ENCODE assay signal across 13 cellular contexts in genomic region chr3:132284756-132285619, GRCh38. TPM values are rescaled to one million over a fixed set of nuclear protein-coding genes. Genes with fewer than 3 reads are reported as not detected.
DNase-seq lines count a peak whose midpoint lies in the region; ATAC-seq, FAIRE-seq and TF ChIP-seq lines count a peak whose summit lies in the region.
"Had no signal": no experiment of that assay in that cellular context is flagged by ENCODE, and none has a peak within 500 bp of the region (broad histone marks: within the 10 kb centered on the region; RNA-seq: fewer than 3 reads in every experiment).

No MANE protein-coding gene starts in this region.

- DNase-seq in NCI-H82 (lab: John Stamatoyannopoulos, UW), result peak; percentile 23
- no peak for DNase-seq in NCI-H82 treated with DMSO at 0.1 percent for 48 hours (lab: John Stamatoyannopoulos, UW; ENCODE audit: unreplicated experiment)
- peak in 1 of 2 experiments; percentile 68 for DNase-seq in H1 (ENCODE audit: low read depth in 1 of 2, low spot score in 2 of 2)
- DNase-seq in right lobe of liver, result peak in 1 of 3 donors; percentile 28
- DNase-seq in DMS153 treated with DMSO at 0.1 percent for 48 hours (lab: John Stamatoyannopoulos, UW; ENCODE audit: unreplicated experiment), result no peak
- DNase-seq in urothelium cell line (ENCODE audit: low spot score), result no peak
- DNase-seq in GM03348 (ENCODE audit: low spot score), result no peak
- DNase-seq: 8988T, NCI-H345, SHP77 treated with DMSO at 0.1 percent for 48 hours, sigmoid colon had no signal

- 44% methylated on average over 33 of the region's 33 CpGs; no CpG with 5 or more reads in 1 of the 2 experiments for WGBS in H1 (ENCODE audit: extremely low coverage in 1 of 2, insufficient coverage in 1 of 2, insufficient read length in 1 of 2, insufficient replicate concordance in 2 of 2, low coverage in 1 of 2, low lambda C conversion rate in 2 of 2, missing lambda C conversion rate in 1 of 2), 2 experiments
- WGBS in right lobe of liver (ENCODE audit: insufficient coverage, low coverage, low lambda C conversion rate, missing lambda C conversion rate), result 57% methylated on average over 12 of the region's 33 CpGs

- H4K20me1 ChIP-seq in H1 (replicated peaks in 1 of 2; ENCODE audit: control insufficient read depth in 1 of 2, insufficient read depth in 2 of 2, low read length in 2 of 2), result no peaks in the 10 kb centered on the region

- no peaks in the 10 kb centered on the region for H3K36me3 ChIP-seq in H1 (ENCODE audit: control insufficient read depth in 2 of 4, insufficient read depth in 4 of 4, low read length in 3 of 4)
- H3K36me3 ChIP-seq in right lobe of liver, result no peaks in the 10 kb centered on the region
- H3K36me3 ChIP-seq: sigmoid colon had no signal

- peak overlapping the region; percentile 84; the same call in 1 of the 2 replicates for H3K18ac ChIP-seq in H1 (ENCODE audit: extremely low read depth, low read length)

- H2BK120ac ChIP-seq in H1 (replicated peaks; ENCODE audit: low read depth, low read length), result peak overlapping the region; percentile 7

- TF ChIP-seq RAD21 in H1 (IDR thresholded peaks at IDR 0.05 in 1 of 2, conservative IDR thresholded peaks at IDR 0.05 in 1 of 2; ENCODE audit: low read depth in 2 of 2, low read length in 2 of 2), result peak; percentile 45 to 56

- H3K4me3 ChIP-seq in H1 (ENCODE audit: extremely low read depth in 1 of 4, insufficient read depth in 2 of 4, low read depth in 3 of 4, low read length in 4 of 4) (peak overlapping the region; percentile 7 to 23 (median 13); a peak in 6 of 8 replicates), right lobe of liver (no peak overlapping the region)
- H3K4me3 ChIP-seq: sigmoid colon had no signal

- peak; percentile 51 to 61 (median 53) for TF ChIP-seq CTCF in H1 (IDR thresholded peaks at IDR 0.05; ENCODE audit: control extremely low read depth in 1 of 3, insufficient read depth in 1 of 3, low read depth in 1 of 3, low read length in 3 of 3)
- TF ChIP-seq CTCF in right lobe of liver (IDR thresholded peaks at IDR 0.05), result no peak

- no peak for TF ChIP-seq EP300 in H1 (IDR thresholded peaks at IDR 0.05; ENCODE audit: borderline replicate concordance in 1 of 2, low read depth in 2 of 2, low read length in 2 of 2)

- H2BK12ac ChIP-seq in H1 (ENCODE audit: low read depth, low read length), result peak overlapping the region; percentile 86

- FAIRE-seq in H1 (lab: Jason Lieb, UNC) (peak; percentile 24), urothelium cell line (lab: Jason Lieb, UNC) (no peak)
- FAIRE-seq: colon had no signal

- ATAC-seq in right lobe of liver (peak; percentile 45 to 85 (median 51)), GM21825 (IDR thresholded peaks at IDR 0.05; ENCODE audit: unreplicated experiment) (no peak)

- H3K9ac ChIP-seq in H1 (replicated peaks in 1 of 4; ENCODE audit: extremely low read depth in 1 of 4, low read depth in 3 of 4, low read length in 3 of 4), result no peak overlapping the region

- H2AK5ac ChIP-seq in H1 (ENCODE audit: low read depth, low read length), result peak overlapping the region; percentile 39; the same call in 1 of the 2 replicates

- H3K23me2 ChIP-seq in H1 (ENCODE audit: low read depth, low read length), result peaks cover 2% of the 10 kb centered on the region; the same call in 1 of the 2 replicates

- peak overlapping the region; percentile 35 for H3K27ac ChIP-seq in H1 (ENCODE audit: low read depth, low read length)
- H3K27ac ChIP-seq in right lobe of liver, result no peak overlapping the region

- no peak overlapping the region for H3K4ac ChIP-seq in H1 (replicated peaks; ENCODE audit: insufficient read length, low read depth, low read length)

- peak overlapping the region; percentile 96; the same call in 1 of the 2 replicates for H2BK20ac ChIP-seq in H1 (ENCODE audit: low read length)

- H3K79me2 ChIP-seq in H1 (ENCODE audit: control insufficient read depth in 1 of 2, insufficient read depth in 2 of 2, low read length in 2 of 2), result no peaks in the 10 kb centered on the region

- H3K27me3 ChIP-seq in H1 (replicated peaks in 1 of 4; ENCODE audit: control insufficient read depth in 3 of 4, extremely low read depth in 1 of 4, insufficient read depth in 3 of 4, low read length in 3 of 4) (no peaks in the 10 kb centered on the region), right lobe of liver (no peaks in the 10 kb centered on the region)
- H3K27me3 ChIP-seq: sigmoid colon had no signal

- intact Hi-C loops in right lobe of liver (cut with DNase I), result no loop called here

- H4K5ac ChIP-seq in H1 (ENCODE audit: insufficient read length, low read depth, low read length), result peak overlapping the region; percentile 53

- H3K79me1 ChIP-seq in H1 (ENCODE audit: low read depth, low read length), result no peaks in the 10 kb centered on the region

- H3K4me2 ChIP-seq in H1 (ENCODE audit: insufficient read depth in 1 of 2, low read depth in 2 of 2, low read length in 2 of 2), result peak overlapping the region; percentile 45 to 88

- no peak for TF ChIP-seq POLR2A in H1 (IDR thresholded peaks at IDR 0.05; ENCODE audit: control extremely low read depth in 1 of 2, low read depth in 2 of 2, low read length in 2 of 2)
- TF ChIP-seq POLR2A in right lobe of liver (IDR thresholded peaks at IDR 0.05), result no peak

- H2AFZ ChIP-seq in H1 (ENCODE audit: low read length), result peak overlapping the region; percentile 65

- H3K56ac ChIP-seq in H1 (replicated peaks; ENCODE audit: insufficient read length, low read depth, low read length), result no peak overlapping the region

- peak overlapping the region; percentile 90 for H2BK5ac ChIP-seq in H1 (ENCODE audit: low read depth, low read length)

- H2BK15ac ChIP-seq in H1 (ENCODE audit: low read length), result peak overlapping the region; percentile 61; the same call in 1 of the 2 replicates

- H3K14ac ChIP-seq in H1 (ENCODE audit: insufficient read length), result no peak overlapping the region

- no peak overlapping the region for H3K23ac ChIP-seq in H1 (ENCODE audit: insufficient read length)

- CTCF ChIA-PET in H1 (lab: Charles Lee; ENCODE audit: partially characterized antibody), result interaction anchor here (0.7 to 4.9 kb wide), 11 partner anchors 8 to 138 kb away, joined by 3 to 44 read pairs (median 5); no protein-coding TSS in a partner anchor

- POLR2A ChIA-PET in H1 (lab: Charles Lee; ENCODE audit: partially characterized antibody), result interaction anchor here (0.7 kb wide), 1 partner anchor 111 kb away, joined by 3 read pairs; no protein-coding TSS in a partner anchor

- no peaks in the 10 kb centered on the region for H3K9me3 ChIP-seq in H1 (ENCODE audit: insufficient read depth in 2 of 2, low read depth in 1 of 2, low read length in 1 of 2)
- H3K9me3 ChIP-seq in right lobe of liver, result peaks cover 0 to 2% (median 0%) of the 10 kb centered on the region in 4 donors
- H3K9me3 ChIP-seq: sigmoid colon had no signal

- H3K4me1 ChIP-seq in H1 (replicated peaks in 1 of 4; ENCODE audit: control insufficient read depth in 3 of 4, insufficient read depth in 4 of 4, low read length in 3 of 4) (peaks cover 10 to 22% (median 11%) of the 10 kb centered on the region in 4 experiments), right lobe of liver (no peaks in the 10 kb centered on the region)
- H3K4me1 ChIP-seq: sigmoid colon had no signal

- H4K8ac ChIP-seq in H1 (ENCODE audit: extremely low read depth, insufficient read depth, low read length), result peak overlapping the region; percentile 51; the same call in 1 of the 2 replicates

- peak overlapping the region; percentile 96 for H4K91ac ChIP-seq in H1 (replicated peaks; ENCODE audit: insufficient read length, low read length)

TF ChIP-seq in H1, 55 proteins besides CTCF, POLR2A, EP300 and RAD21:
- peak; percentile 26 for TF ChIP-seq ASH2L (IDR thresholded peaks at IDR 0.05; ENCODE audit: low read length)
- no peak for TF ChIP-seq NANOG (IDR thresholded peaks at IDR 0.05; ENCODE audit: insufficient read depth, low read depth, low read length, poor library complexity, severe bottlenecking)

RNA-seq across cellular contexts. Expression of gene ACP3, which starts 32.2 kb away (rescaled TPM):
- 1.2 and 2.4 TPM in 2 replicates for total RNA-seq in H1 (2021; fragmentation: NEBNext Ultra II Directional; extraction: Animal tissue kit (Norgen Biotek cat#: 25700))
- polyA plus RNA-seq in H1 (2011; rRNA removed), result 0.67 and 1.4 TPM in 2 replicates
- polyA plus RNA-seq in H1 (2011; cell fraction: cytosol; rRNA removed), result 1.00 TPM
- 1.5 TPM for polyA plus RNA-seq in H1 (2011; cell fraction: nucleus; rRNA removed)
- 2.1 to 4.3 TPM (median 2.6 TPM) in 4 replicates for polyA plus RNA-seq in H1 (2012, experiment 1 of 2)
- 0.33 TPM for polyA plus RNA-seq in H1 (2012, experiment 2 of 2)
- 3.4 TPM for polyA plus RNA-seq in H1 (2013, experiment 1 of 2)
- polyA plus RNA-seq in H1 (2013, experiment 2 of 2), result 3.1 TPM
- polyA minus RNA-seq in H1 (2011; rRNA and poly(A)+ RNA removed), result 2.6 and 4.8 TPM in 2 replicates
- polyA minus RNA-seq in H1 (2011; cell fraction: cytosol; rRNA and poly(A)+ RNA removed), result 0.73 TPM
- 4.0 TPM for polyA minus RNA-seq in H1 (2011; cell fraction: nucleus; rRNA and poly(A)+ RNA removed)
- under 1 TPM in 5 of 6 experiments, not detected in 1; 0.12 to 0.49 (median 0.22) TPM for total RNA-seq in right lobe of liver

Comparison
In these comparisons a context has a peak if more than half of its experiments do, and no peak if none do; other contexts are left out.
1. H3K4me3 ChIP-seq: peak in H1 (4 of 4); none in right lobe of liver (0 of 3).
2. CTCF ChIP-seq: peak in H1 (3 of 3); none in right lobe of liver (0 of 4).